33 cellular contexts compared by ENCODE assay signal in genomic region chr20:61904456-61904855, GRCh38.
"Had no signal": no experiment of that assay in that cellular context is flagged by ENCODE, and none has a peak within 500 bp of the region (broad histone marks: within the 10 kb centered on the region; RNA-seq: fewer than 3 reads in every experiment).

No MANE protein-coding gene starts in this region.

- H3K4me1 ChIP-seq: gastroesophageal sphincter had no signal

- H3K4me3 ChIP-seq: coronary artery, dorsolateral prefrontal cortex, esophagus squamous epithelium, gastroesophageal sphincter had no signal

- H3K9me3 ChIP-seq: esophagus squamous epithelium, gastroesophageal sphincter had no signal

- ATAC-seq: activated CD4-positive, CD25-positive, alpha-beta regulatory T cell treated with anti-CD3 and anti-CD28 coated beads, Interleukin-2, amount 50 U/mL, for 24 hours; activated CD8-positive, alpha-beta T cell treated with anti-CD3 and anti-CD28 coated beads for 36 hours; activated T-cell treated with anti-CD3 and anti-CD28 coated beads, Interleukin-2, amount 50 U/mL, for 4 hours; activated T-helper 17 cell treated with anti-CD3 and anti-CD28 coated beads, Interleukin-2, amount 50 U/mL, for 72 hours; gastroesophageal sphincter; T-helper 17 cell had no signal

- DNase-seq: activated B cell treated with CpG ODN at 0.5 μM for 24 hours; activated CD4-positive, alpha-beta T cell treated with anti-CD3 and anti-CD28 coated beads for 48 hours; activated CD4-positive, alpha-beta T cell treated with anti-CD3 and anti-CD28 coated beads, Interleukin-2, amount 50 U/mL, for 1 hour; activated CD4-positive, alpha-beta T cell treated with anti-CD3 and anti-CD28 coated beads, Interleukin-2, amount 50 U/mL, for 48 hours; activated CD8-positive, alpha-beta memory T cell treated with anti-CD3 and anti-CD28 coated beads for 24 hours; activated CD8-positive, alpha-beta T cell treated with anti-CD3 and anti-CD28 coated beads for 36 hours; activated effector memory CD4-positive, alpha-beta T cell treated with Interleukin-2 at 50 U/mL for 16 hours; activated gamma-delta T cell treated with Interleukin-2 at 50 U/mL for 16 hours; activated naive CD4-positive, alpha-beta T cell treated with anti-CD3 and anti-CD28 coated beads, Interleukin-2, amount 50 U/mL, for 16 hours; activated naive CD4-positive, alpha-beta T cell treated with Interleukin-2 at 50 U/mL for 16 hours; activated T-cell treated with anti-CD3 and anti-CD28 coated beads, Interleukin-2, amount 50 U/mL, for 4 hours; amniotic stem cell; anterior cingulate cortex; brain microvascular endothelial cell; dorsolateral prefrontal cortex; effector memory CD4-positive, alpha-beta T cell; esophagus squamous epithelium; foreskin melanocyte; T-helper 1 cell; T1000; WERI-Rb-1 had no signal

- H3K9me3 Mint-ChIP-seq: activated B cell treated with CpG ODN at 0.5 μM for 24 hours; activated CD8-positive, alpha-beta T cell treated with anti-CD3 and anti-CD28 coated beads for 36 hours; activated T-cell treated with anti-CD3 and anti-CD28 coated beads, Interleukin-2, amount 50 U/mL, for 4 hours; activated T-helper 17 cell treated with anti-CD3 and anti-CD28 coated beads, Interleukin-2, amount 50 U/mL, for 72 hours; central memory CD8-positive, alpha-beta T cell; dendritic cell treated with granulocyte-macrophage colony-stimulating factor and Interleukin-4, amounts not matched to agents 40 ng/mL and 50 ng/mL, for 4 days; T-helper 2 cell treated with Interferon-gamma antibody and Interleukin-4, amounts not matched to agents 5 μg/mL and 100 μg/mL, for 36 hours had no signal

- H3K27me3 Mint-ChIP-seq: activated CD8-positive, alpha-beta T cell treated with anti-CD3 and anti-CD28 coated beads for 36 hours; activated naive CD8-positive, alpha-beta T cell had no signal

- FAIRE-seq: astrocyte, endothelial cell of umbilical vein had no signal

- H3K27me3 ChIP-seq: brain microvascular endothelial cell had no signal

- H3K36me3 Mint-ChIP-seq: activated naive CD8-positive, alpha-beta T cell had no signal

- H3K27ac ChIP-seq: brain microvascular endothelial cell, coronary artery, dorsolateral prefrontal cortex, epithelial cell of prostate, esophagus squamous epithelium, gastroesophageal sphincter, WERI-Rb-1 had no signal

- H3K4me3 Mint-ChIP-seq: activated B cell treated with CpG ODN at 0.5 μM for 24 hours; activated CD8-positive, alpha-beta T cell treated with anti-CD3 and anti-CD28 coated beads for 36 hours; activated naive CD8-positive, alpha-beta T cell; activated T-cell treated with anti-CD3 and anti-CD28 coated beads, Interleukin-2, amount 50 U/mL, for 4 hours; activated T-helper 17 cell treated with anti-CD3 and anti-CD28 coated beads, Interleukin-2, amount 50 U/mL, for 72 hours; central memory CD8-positive, alpha-beta T cell; dendritic cell treated with granulocyte-macrophage colony-stimulating factor and Interleukin-4, amounts not matched to agents 40 ng/mL and 50 ng/mL, for 4 days; T-helper 17 cell; T-helper 2 cell treated with Interferon-gamma antibody and Interleukin-4, amounts not matched to agents 5 μg/mL and 100 μg/mL, for 36 hours had no signal

- H3K4me1 Mint-ChIP-seq: activated B cell treated with CpG ODN at 0.5 μM for 24 hours; activated T-helper 17 cell treated with anti-CD3 and anti-CD28 coated beads, Interleukin-2, amount 50 U/mL, for 72 hours; central memory CD8-positive, alpha-beta T cell had no signal

- H3K36me3 ChIP-seq: brain microvascular endothelial cell, esophagus squamous epithelium, gastroesophageal sphincter, WERI-Rb-1 had no signal

- H3K27ac Mint-ChIP-seq: activated B cell treated with CpG ODN at 0.5 μM for 24 hours; activated CD8-positive, alpha-beta T cell treated with anti-CD3 and anti-CD28 coated beads for 36 hours; activated naive CD8-positive, alpha-beta T cell; activated T-helper 17 cell treated with anti-CD3 and anti-CD28 coated beads, Interleukin-2, amount 50 U/mL, for 72 hours; dendritic cell treated with granulocyte-macrophage colony-stimulating factor and Interleukin-4, amounts not matched to agents 40 ng/mL and 50 ng/mL, for 4 days; T-helper 17 cell; T-helper 2 cell treated with Interferon-gamma antibody and Interleukin-4, amounts not matched to agents 5 μg/mL and 100 μg/mL, for 36 hours had no signal
